In the genomic region with DNA sequence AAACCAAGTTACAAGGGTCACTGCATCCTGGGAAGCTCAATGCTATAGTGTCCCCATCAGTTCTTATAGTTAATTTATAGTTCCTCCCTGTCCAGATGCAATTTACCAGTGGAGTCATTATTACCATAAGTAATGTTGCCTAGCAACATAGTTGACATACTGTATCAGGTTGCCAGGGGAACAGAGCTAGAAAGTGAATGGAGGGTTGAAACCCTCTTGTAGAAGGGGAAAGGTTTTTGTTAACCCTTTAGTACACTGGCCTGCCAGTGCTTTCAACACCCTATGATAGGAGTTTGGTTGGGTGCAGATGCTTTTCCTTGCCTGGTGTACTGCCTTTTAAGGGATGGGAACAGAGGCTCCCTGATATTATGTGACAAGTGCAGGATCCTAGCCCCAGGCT, we compare ENCODE assay signal across 1 cellular context.
TF ChIP-seq lines count a peak whose summit lies in the region.

No MANE protein-coding gene starts in this region.

TF ChIP-seq in GM12878, 131 proteins besides CTCF, POLR2A, EP300 and RAD21:
- TF ChIP-seq SMARCA5 (IDR thresholded peaks at IDR 0.05) (no peak), MXI1 (IDR thresholded peaks at IDR 0.05; ENCODE audit: low read depth, low read length) (no peak)
- TF ChIP-seq, protein P1, sequence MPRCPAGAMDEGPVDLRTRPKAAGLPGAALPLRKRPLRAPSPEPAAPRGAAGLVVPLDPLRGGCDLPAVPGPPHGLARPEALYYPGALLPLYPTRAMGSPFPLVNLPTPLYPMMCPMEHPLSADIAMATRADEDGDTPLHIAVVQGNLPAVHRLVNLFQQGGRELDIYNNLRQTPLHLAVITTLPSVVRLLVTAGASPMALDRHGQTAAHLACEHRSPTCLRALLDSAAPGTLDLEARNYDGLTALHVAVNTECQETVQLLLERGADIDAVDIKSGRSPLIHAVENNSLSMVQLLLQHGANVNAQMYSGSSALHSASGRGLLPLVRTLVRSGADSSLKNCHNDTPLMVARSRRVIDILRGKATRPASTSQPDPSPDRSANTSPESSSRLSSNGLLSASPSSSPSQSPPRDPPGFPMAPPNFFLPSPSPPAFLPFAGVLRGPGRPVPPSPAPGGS (IDR thresholded peaks at IDR 0.05; ENCODE audit: borderline replicate concordance, insufficient read depth, low read depth, low read length, poor library complexity, severe bottlenecking), result no peak
- TF ChIP-seq, protein P2, sequence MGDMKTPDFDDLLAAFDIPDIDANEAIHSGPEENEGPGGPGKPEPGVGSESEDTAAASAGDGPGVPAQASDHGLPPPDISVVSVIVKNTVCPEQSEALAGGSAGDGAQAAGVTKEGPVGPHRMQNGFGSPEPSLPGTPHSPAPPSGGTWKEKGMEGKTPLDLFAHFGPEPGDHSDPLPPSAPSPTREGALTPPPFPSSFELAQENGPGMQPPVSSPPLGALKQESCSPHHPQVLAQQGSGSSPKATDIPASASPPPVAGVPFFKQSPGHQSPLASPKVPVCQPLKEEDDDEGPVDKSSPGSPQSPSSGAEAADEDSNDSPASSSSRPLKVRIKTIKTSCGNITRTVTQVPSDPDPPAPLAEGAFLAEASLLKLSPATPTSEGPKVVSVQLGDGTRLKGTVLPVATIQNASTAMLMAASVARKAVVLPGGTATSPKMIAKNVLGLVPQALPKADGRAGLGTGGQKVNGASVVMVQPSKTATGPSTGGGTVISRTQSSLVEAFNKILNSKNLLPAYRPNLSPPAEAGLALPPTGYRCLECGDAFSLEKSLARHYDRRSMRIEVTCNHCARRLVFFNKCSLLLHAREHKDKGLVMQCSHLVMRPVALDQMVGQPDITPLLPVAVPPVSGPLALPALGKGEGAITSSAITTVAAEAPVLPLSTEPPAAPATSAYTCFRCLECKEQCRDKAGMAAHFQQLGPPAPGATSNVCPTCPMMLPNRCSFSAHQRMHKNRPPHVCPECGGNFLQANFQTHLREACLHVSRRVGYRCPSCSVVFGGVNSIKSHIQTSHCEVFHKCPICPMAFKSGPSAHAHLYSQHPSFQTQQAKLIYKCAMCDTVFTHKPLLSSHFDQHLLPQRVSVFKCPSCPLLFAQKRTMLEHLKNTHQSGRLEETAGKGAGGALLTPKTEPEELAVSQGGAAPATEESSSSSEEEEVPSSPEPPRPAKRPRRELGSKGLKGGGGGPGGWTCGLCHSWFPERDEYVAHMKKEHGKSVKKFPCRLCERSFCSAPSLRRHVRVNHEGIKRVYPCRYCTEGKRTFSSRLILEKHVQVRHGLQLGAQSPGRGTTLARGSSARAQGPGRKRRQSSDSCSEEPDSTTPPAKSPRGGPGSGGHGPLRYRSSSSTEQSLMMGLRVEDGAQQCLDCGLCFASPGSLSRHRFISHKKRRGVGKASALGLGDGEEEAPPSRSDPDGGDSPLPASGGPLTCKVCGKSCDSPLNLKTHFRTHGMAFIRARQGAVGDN (IDR thresholded peaks at IDR 0.05), result no peak
